Comparison of ENCODE assay signal across 24 cellular contexts in the genomic region with DNA sequence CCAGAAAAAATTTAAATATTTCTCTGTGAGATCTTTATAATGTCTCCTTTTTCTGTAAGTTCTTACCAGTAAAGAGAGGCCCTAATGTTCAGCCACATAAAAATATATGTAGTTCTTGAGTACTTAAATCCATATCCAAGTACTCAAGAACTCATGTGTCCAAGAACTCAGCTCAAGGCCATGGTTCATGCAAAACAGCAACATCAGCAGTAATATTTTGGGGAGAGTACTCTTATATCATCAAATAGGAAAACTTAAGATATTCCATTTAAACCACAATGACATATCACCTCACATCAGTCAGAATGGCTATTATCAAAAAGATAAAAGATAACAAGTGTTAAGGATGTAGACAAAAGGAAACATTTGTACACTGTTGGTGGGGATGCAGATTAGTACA. TPM values are rescaled to one million over a fixed set of nuclear protein-coding genes. Genes with fewer than 3 reads are reported as not detected.
"Had no signal": no experiment of that assay in that cellular context is flagged by ENCODE, and none has a peak within 500 bp of the region (broad histone marks: within the 10 kb centered on the region; RNA-seq: fewer than 3 reads in every experiment).

No MANE protein-coding gene starts in this region.

- H3K9me3 ChIP-seq: gastrocnemius medialis, left ventricle myocardium inferior, lower lobe of right lung, neutrophil, psoas muscle had no signal

- H3K27me3 ChIP-seq: gastrocnemius medialis had no signal

- FAIRE-seq: kidney had no signal

- H3K4me1 ChIP-seq: esophagus muscularis mucosa, gastrocnemius medialis, left ventricle myocardium inferior, lower lobe of right lung, psoas muscle, sigmoid colon, stomach, transverse colon had no signal

- H3K36me3 ChIP-seq: esophagus muscularis mucosa, gastrocnemius medialis, left ventricle myocardium inferior, lower lobe of right lung, neutrophil, sigmoid colon, stomach, thoracic aorta, transverse colon had no signal

- H3K4me3 Mint-ChIP-seq: effector memory CD8-positive, alpha-beta T cell; naive thymus-derived CD4-positive, alpha-beta T cell had no signal

- H3K4me3 ChIP-seq: esophagus muscularis mucosa, gastrocnemius medialis, left ventricle myocardium inferior, lower lobe of right lung, psoas muscle, sigmoid colon, skin epidermis, stomach, thoracic aorta, transverse colon had no signal

- DNase-seq: effector memory CD8-positive, alpha-beta T cell; gastrocnemius medialis; kidney; left cardiac atrium; left ventricle myocardium inferior; lower lobe of right lung; mesenchymal stem cell; naive thymus-derived CD4-positive, alpha-beta T cell; psoas muscle; retina; sigmoid colon; stimulated activated CD4-positive, alpha-beta T cell treated with anti-CD3 and anti-CD28 coated beads, Interleukin-12 subunit alpha, Interleukin-12 subunit beta, amount 100 ng/mL, for 4 hours; stimulated activated CD8-positive, alpha-beta memory T cell treated with anti-CD3 and anti-CD28 coated beads, Interleukin-4, amount 100 ng/mL, for 48 hours; stimulated activated naive CD4-positive, alpha-beta T cell; stomach; substantia nigra; transverse colon had no signal

- ATAC-seq: effector memory CD8-positive, alpha-beta T cell; gastrocnemius medialis; left cardiac atrium; lower lobe of right lung; naive thymus-derived CD4-positive, alpha-beta T cell; psoas muscle had no signal

- H3K27ac ChIP-seq: epithelial cell of prostate, esophagus muscularis mucosa, left ventricle myocardium inferior, lower lobe of right lung, psoas muscle, sigmoid colon, stomach, thoracic aorta, transverse colon had no signal

RNA-seq across cellular contexts. Expression of a gene that starts 3.4 kb away (rescaled TPM):
- total RNA-seq: fibroblast of villous mesenchyme had no signal

RNA-seq across cellular contexts. Expression of a gene that starts 32.7 kb away (rescaled TPM):
- total RNA-seq: fibroblast of villous mesenchyme, osteoblast had no signal
